ENCODE assay signal across 11 cellular contexts in genomic region chr21:34933609-34934345, GRCh38.
DNase-seq lines count a peak whose midpoint lies in the region; ATAC-seq and TF ChIP-seq lines count a peak whose summit lies in the region.
"Had no signal": no experiment of that assay in that cellular context is flagged by ENCODE, and none has a peak within 500 bp of the region (broad histone marks: within the 10 kb centered on the region; RNA-seq: fewer than 3 reads in every experiment).

No MANE protein-coding gene starts in this region.

- H3K4me1 ChIP-seq in CD8-positive, alpha-beta T cell (ENCODE audit: insufficient read depth, low read length), result peaks cover 60% of the 10 kb centered on the region

- peak in 2 of 7 experiments; percentile 10 to 54 for DNase-seq in CD8-positive, alpha-beta T cell
- DNase-seq in T-helper 17 cell, result peak in 1 of 3 donors; percentile 12
- DNase-seq in iris pigment epithelial cell (ENCODE audit: low read depth), result peak; percentile 26
- DNase-seq in NCI-H2107 treated with DMSO at 0.1 percent for 48 hours (lab: John Stamatoyannopoulos, UW; ENCODE audit: unreplicated experiment), result no peak
- DNase-seq in KBM-7, result no peak
- DNase-seq: H7, Karpas-422 had no signal

- peaks cover 83% of the 10 kb centered on the region for H3K4me1 Mint-ChIP-seq in CD8-positive, alpha-beta T cell (ENCODE audit: low read depth)
- peaks cover 75% of the 10 kb centered on the region for H3K4me1 Mint-ChIP-seq in T-helper 17 cell

- CTCF ChIA-PET in CD8-positive, alpha-beta T cell (lab: Charles Lee), result interaction anchor here (1.7 to 4.8 kb wide), 4 partner anchors 13 to 50 kb away, joined by 4 to 18 read pairs (median 4); no protein-coding TSS in a partner anchor

- peak overlapping the region; percentile 80 for H3K4me3 Mint-ChIP-seq in CD8-positive, alpha-beta T cell
- H3K4me3 Mint-ChIP-seq in T-helper 17 cell, result peak overlapping the region; percentile 83

- in situ Hi-C loops in KBM-7 (cut with MboI; ENCODE audit: low pct_unique_long_range_greater_than_20kb, low sequenced_read_pairs), result no loop called here

- peak; percentile 88 for ATAC-seq in CD8-positive, alpha-beta T cell
- peak; percentile 70 for ATAC-seq in GM21390 (IDR thresholded peaks at IDR 0.05; ENCODE audit: unreplicated experiment)
- ATAC-seq in T-helper 17 cell, result peak; percentile 94
- ATAC-seq in HG03378 (IDR thresholded peaks at IDR 0.05; ENCODE audit: unreplicated experiment), result no peak
- no peak for ATAC-seq in GM18909 (IDR thresholded peaks at IDR 0.05; ENCODE audit: poor library complexity, unreplicated experiment)

- H3K27ac ChIP-seq in CD8-positive, alpha-beta T cell (ENCODE audit: low read depth, low read length), result peak overlapping the region; percentile 39
- H3K27ac ChIP-seq: suprapubic skin had no signal

- no peaks in the 10 kb centered on the region for H3K36me3 ChIP-seq in CD8-positive, alpha-beta T cell (ENCODE audit: insufficient read depth, low read length)
- H3K36me3 ChIP-seq: suprapubic skin had no signal

- peak overlapping the region; percentile 99 for H3K27ac Mint-ChIP-seq in CD8-positive, alpha-beta T cell
- H3K27ac Mint-ChIP-seq in T-helper 17 cell, result peak overlapping the region; percentile 96

- H3K36me3 Mint-ChIP-seq in CD8-positive, alpha-beta T cell, result peaks cover 2% of the 10 kb centered on the region
- H3K36me3 Mint-ChIP-seq in T-helper 17 cell (ENCODE audit: low read depth), result peaks cover 4% of the 10 kb centered on the region

- H3K9me3 ChIP-seq in CD8-positive, alpha-beta T cell (ENCODE audit: low read length), result no peaks in the 10 kb centered on the region
- H3K9me3 ChIP-seq in T-helper 17 cell (ENCODE audit: control insufficient read depth, low read length, poor library complexity, severe bottlenecking), result no peaks in the 10 kb centered on the region
- H3K9me3 ChIP-seq: suprapubic skin had no signal

- intact Hi-C loops in CD8-positive, alpha-beta T cell (cut with DNase I, micrococcal nuclease), result loop anchor here (2.0 to 5.0 kb wide), 6 partner anchors 15 to 113 kb away; no protein-coding TSS in a partner anchor

- no peaks in the 10 kb centered on the region for H3K27me3 ChIP-seq in CD8-positive, alpha-beta T cell (ENCODE audit: insufficient read depth, low read length)
- H3K27me3 ChIP-seq: suprapubic skin had no signal

- H3K27me3 Mint-ChIP-seq in CD8-positive, alpha-beta T cell (ENCODE audit: low read depth), result no peaks in the 10 kb centered on the region
- no peaks in the 10 kb centered on the region for H3K27me3 Mint-ChIP-seq in T-helper 17 cell

- peak overlapping the region; percentile 7 for H3K4me3 ChIP-seq in CD8-positive, alpha-beta T cell (ENCODE audit: low read depth, low read length)
- H3K4me3 ChIP-seq: suprapubic skin had no signal

- H3K9me3 Mint-ChIP-seq in CD8-positive, alpha-beta T cell, result no peaks in the 10 kb centered on the region

- TF ChIP-seq CTCF in CD8-positive, alpha-beta T cell (IDR thresholded peaks at IDR 0.05), result no peak

- POLR2A ChIA-PET in CD8-positive, alpha-beta T cell (lab: Charles Lee), result interaction anchor here (0.7 to 3.0 kb wide), 14 partner anchors 8 to 1136 kb away, joined by 3 to 26 read pairs (median 3); partner anchors contain the start of gene CBR1

Comparison
In these comparisons a context has a peak if more than half of its experiments do, and no peak if none do; other contexts are left out.
1. ATAC-seq: peak in CD8-positive, alpha-beta T cell (single experiment), GM21390 (single experiment) and T-helper 17 cell (single experiment); none in HG03378 (single experiment) and GM18909 (single experiment).